ENCODE assay signal across 14 cellular contexts in the genomic region with DNA sequence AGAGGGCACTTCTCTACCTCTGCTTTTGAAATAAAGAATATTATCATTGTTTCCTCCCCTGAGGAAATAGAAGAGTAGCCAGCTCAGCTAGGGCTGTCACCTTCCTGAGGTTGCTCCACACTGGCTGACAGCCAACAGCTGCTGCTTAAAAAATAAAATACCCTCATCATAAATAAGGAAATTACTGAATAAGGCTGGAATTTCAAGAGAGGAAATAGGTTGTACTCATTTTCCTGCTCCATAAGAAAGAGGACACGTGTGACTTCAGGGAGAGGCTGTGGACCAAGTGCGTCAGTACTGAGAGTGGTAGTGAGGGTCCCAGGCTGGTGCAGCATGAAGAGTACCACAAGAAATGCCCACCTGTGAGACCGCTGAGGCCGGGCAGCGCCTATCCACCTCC. TPM values are rescaled to one million over a fixed set of nuclear protein-coding genes. Genes with fewer than 3 reads are reported as not detected.
DNase-seq lines count a peak whose midpoint lies in the region; ATAC-seq and TF ChIP-seq lines count a peak whose summit lies in the region.
"Had no signal": no experiment of that assay in that cellular context is flagged by ENCODE, and none has a peak within 500 bp of the region (broad histone marks: within the 10 kb centered on the region; RNA-seq: fewer than 3 reads in every experiment).

No MANE protein-coding gene starts in this region.

- in situ Hi-C loops in brain microvascular endothelial cell (cut with HindIII; ENCODE audit: low pct_ligation_motif_present, low sequenced_read_pairs): no loop called here

- DNase-seq in EL (peak; percentile 29), brain microvascular endothelial cell (peak; percentile 2), left cardiac atrium (peak; percentile 78), cerebellar cortex (ENCODE audit: low spot score) (no peak), cerebellum (ENCODE audit: low spot score) (no peak)
- DNase-seq: activated CD4-positive, alpha-beta T cell treated with anti-CD3 and anti-CD28 coated beads for 4 hours; activated naive CD4-positive, alpha-beta T cell treated with anti-CD3 and anti-CD28 coated beads, Interleukin-2, amount 10 ng/mL, durations not matched to agents 7 days and 5 days; mesendoderm; NCI-H2227 treated with DMSO at 0.1 percent for 48 hours had no signal

- no peaks in the 10 kb centered on the region for H3K9me3 ChIP-seq in neutrophil
- H3K9me3 ChIP-seq: HAP-1 had no signal

- peak; percentile 55 to 67 for ATAC-seq in left cardiac atrium
- no peak for ATAC-seq in GM21526 (IDR thresholded peaks at IDR 0.05; ENCODE audit: low FRiP score, unreplicated experiment)
- ATAC-seq in HG03025 (IDR thresholded peaks at IDR 0.05; ENCODE audit: low FRiP score, unreplicated experiment): no peak

- intact Hi-C loops in left cardiac atrium (cut with DNase I): loop anchor here in 1 of 2 donors (10.0 kb wide), 2 partner anchors 48 to 82 kb away; no protein-coding TSS in a partner anchor

- TF ChIP-seq CTCF in brain microvascular endothelial cell (IDR thresholded peaks at IDR 0.05; ENCODE audit: low read depth, low read length, missing control alignments) (no peak), neutrophil (IDR thresholded peaks at IDR 0.05) (no peak)

- H3K27me3 ChIP-seq in brain microvascular endothelial cell (replicated peaks): no peaks in the 10 kb centered on the region
- H3K27me3 ChIP-seq in neutrophil: no peaks in the 10 kb centered on the region

- peaks cover 42 to 49% of the 10 kb centered on the region in 2 experiments for H3K4me1 ChIP-seq in neutrophil (ENCODE audit: control insufficient read depth in 1 of 2, insufficient read depth in 1 of 2, low read depth in 1 of 2, low read length in 1 of 2)
- H3K4me1 ChIP-seq: HAP-1 had no signal

- H3K27ac ChIP-seq in brain microvascular endothelial cell (no peak overlapping the region), neutrophil (peak overlapping the region; percentile 65)

- H3K4me3 ChIP-seq in brain microvascular endothelial cell (ENCODE audit: low read depth, low read length) (no peak overlapping the region), neutrophil (ENCODE audit: low read depth in 1 of 2, low read length in 1 of 2) (no peak overlapping the region)
- H3K4me3 ChIP-seq: HAP-1 had no signal

- H3K36me3 ChIP-seq in brain microvascular endothelial cell (replicated peaks) (no peaks in the 10 kb centered on the region), neutrophil (no peaks in the 10 kb centered on the region)
- H3K36me3 ChIP-seq: HAP-1 had no signal

RNA-seq across cellular contexts. Expression of a gene that starts 8.1 kb away (rescaled TPM):
- 1 to 10 TPM; 3.1 to 4.1 TPM for total RNA-seq in left cardiac atrium
- total RNA-seq in cerebellum: 2.0 TPM
- total RNA-seq: SK-MEL-5 had no signal

Comparison
In these comparisons a context has a peak if more than half of its experiments do, and no peak if none do; other contexts are left out.
1. DNase-seq: peak in EL (single experiment), brain microvascular endothelial cell (single experiment) and left cardiac atrium (single experiment); none in cerebellar cortex (single experiment) and cerebellum (single experiment).
2. ATAC-seq: peak in left cardiac atrium (2 of 2); none in GM21526 (single experiment) and HG03025 (single experiment).